ENCODE assay signal across 8 cellular contexts in the genomic region with DNA sequence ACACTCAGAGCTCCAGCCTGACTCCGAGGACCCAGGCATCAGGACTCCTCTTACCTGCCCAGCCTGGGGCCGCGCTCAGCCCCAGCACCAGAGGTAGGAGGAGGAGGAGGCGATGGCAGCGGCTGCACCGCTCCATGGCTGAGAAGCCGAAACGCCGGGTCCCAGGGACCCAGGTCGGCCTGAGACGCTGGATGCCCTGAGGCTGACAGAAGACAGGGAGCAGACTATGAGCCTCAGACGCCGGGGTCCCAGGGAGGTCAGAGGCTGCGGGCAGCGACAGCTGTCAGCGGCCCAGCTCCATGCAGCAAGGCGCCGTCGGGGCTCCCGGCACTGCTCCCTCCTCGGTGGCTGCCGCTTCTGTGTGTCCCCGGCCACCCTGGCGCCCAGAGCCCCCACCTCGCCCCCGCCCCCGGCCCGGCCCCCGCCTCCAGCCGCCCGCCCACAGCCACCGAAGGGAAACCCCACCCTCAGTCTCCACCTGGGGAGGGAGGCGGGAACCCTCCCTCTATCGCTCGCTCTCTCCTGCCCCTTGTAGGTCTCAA. TPM values are rescaled to one million over a fixed set of nuclear protein-coding genes. Genes with fewer than 3 reads are reported as not detected.
DNase-seq lines count a peak whose midpoint lies in the region; ATAC-seq and TF ChIP-seq lines count a peak whose summit lies in the region.

A gene (minus strand): TSS at position 363 of the 542 bp plus-strand sequence. CDS start 227 bp downstream, at position 136.

- no peak for TF ChIP-seq EP300 in upper lobe of left lung (IDR thresholded peaks at IDR 0.05)

- peak within 1 kb of the TSS; percentile 25 to 69 (median 54) for H3K4me3 ChIP-seq in dorsolateral prefrontal cortex
- H3K4me3 ChIP-seq in mononuclear cell (ENCODE audit: low read length), result peak within 1 kb of the TSS; percentile 10
- H3K4me3 ChIP-seq in upper lobe of left lung, result peak within 1 kb of the TSS in 3 of 4 donors; percentile 40 to 46 (median 46)

- H3K27ac ChIP-seq in dorsolateral prefrontal cortex (peak within 1 kb of the TSS; percentile 65 to 99 (median 94)), upper lobe of left lung (peak within 1 kb of the TSS in 2 of 4 donors; percentile 50 to 76)

- H3K36me3 Mint-ChIP-seq in activated naive CD4-positive, alpha-beta T cell treated with anti-CD3 and anti-CD28 coated beads, Interleukin-2, amount 10 ng/mL, durations not matched to agents 7 days and 5 days, result peaks cover 34% of the 10 kb centered on the region

- peaks cover 65% of the 10 kb centered on the region for H3K27me3 Mint-ChIP-seq in activated naive CD4-positive, alpha-beta T cell treated with anti-CD3 and anti-CD28 coated beads, Interleukin-2, amount 10 ng/mL, durations not matched to agents 7 days and 5 days

- peak within 1 kb of the TSS; percentile 30 for H3K4me3 Mint-ChIP-seq in activated naive CD4-positive, alpha-beta T cell treated with anti-CD3 and anti-CD28 coated beads, Interleukin-2, amount 10 ng/mL, durations not matched to agents 7 days and 5 days

- ATAC-seq in upper lobe of left lung (ENCODE audit: low FRiP score in 2 of 2) (peak in 1 of 2 donors; percentile 28), sciatic nerve (no peak)

- CTCF ChIA-PET in activated naive CD4-positive, alpha-beta T cell treated with anti-CD3 and anti-CD28 coated beads, Interleukin-2, amount 10 ng/mL, durations not matched to agents 7 days and 5 days (lab: Charles Lee), result interaction anchor here (0.7 kb wide), 1 partner anchor 31 kb away, joined by 3 read pairs; no protein-coding TSS in a partner anchor

- DNase-seq in activated naive CD4-positive, alpha-beta T cell treated with anti-CD3 and anti-CD28 coated beads, Interleukin-2, amount 10 ng/mL, durations not matched to agents 7 days and 5 days, result no peak
- DNase-seq in activated naive CD4-positive, alpha-beta T cell treated with anti-CD3 and anti-CD28 coated beads, Interleukin-2, amount 50 U/mL, for 16 hours, result no peak
- no peak for DNase-seq in dorsolateral prefrontal cortex
- DNase-seq in upper lobe of left lung, result peak in 1 of 2 donors; percentile 82
- no peak for DNase-seq in sciatic nerve (ENCODE audit: low spot score)
- DNase-seq in EL, result no peak
- DNase-seq in NCI-H2196 (lab: John Stamatoyannopoulos, UW; ENCODE audit: unreplicated experiment), result no peak

- no peak for TF ChIP-seq CTCF in dorsolateral prefrontal cortex (IDR thresholded peaks at IDR 0.05 in 54 of 56, conservative IDR thresholded peaks at IDR 0.05 in 2 of 56; ENCODE audit: low read depth in 1 of 56, partially characterized antibody in 56 of 56)
- no peak for TF ChIP-seq CTCF in upper lobe of left lung (IDR thresholded peaks at IDR 0.05)

- no peaks in the 10 kb centered on the region for H3K9me3 Mint-ChIP-seq in activated naive CD4-positive, alpha-beta T cell treated with anti-CD3 and anti-CD28 coated beads, Interleukin-2, amount 10 ng/mL, durations not matched to agents 7 days and 5 days

- intact Hi-C loops in dorsolateral prefrontal cortex (cut with DNase I), result loop anchor here in 1 of 2 donors (10.0 kb wide), 2 partner anchors 223 to 997 kb away; a partner anchor contains a TSS
- intact Hi-C loops in sciatic nerve (cut with DNase I), result no loop called here

- H3K4me1 Mint-ChIP-seq in activated naive CD4-positive, alpha-beta T cell treated with anti-CD3 and anti-CD28 coated beads, Interleukin-2, amount 10 ng/mL, durations not matched to agents 7 days and 5 days, result peaks cover 16% of the 10 kb centered on the region

- no peak within 1 kb of the TSS for H3K27ac Mint-ChIP-seq in activated naive CD4-positive, alpha-beta T cell treated with anti-CD3 and anti-CD28 coated beads, Interleukin-2, amount 10 ng/mL, durations not matched to agents 7 days and 5 days

- 16 to 32% methylated on average over 18 to 22 of the region's 35 CpGs for WGBS in upper lobe of left lung, 2 donors

- peaks cover 15 to 35% (median 32%) of the 10 kb centered on the region in 4 donors for H3K36me3 ChIP-seq in upper lobe of left lung

- no peaks in the 10 kb centered on the region for H3K27me3 ChIP-seq in dorsolateral prefrontal cortex
- peaks cover 18% of the 10 kb centered on the region for H3K27me3 ChIP-seq in mononuclear cell (ENCODE audit: insufficient read depth, low read length)
- H3K27me3 ChIP-seq in upper lobe of left lung, result peaks cover 0 to 14% (median 9%) of the 10 kb centered on the region in 4 donors

- no peak for TF ChIP-seq POLR2A in upper lobe of left lung (IDR thresholded peaks at IDR 0.05)

- H3K9me3 ChIP-seq in mononuclear cell (ENCODE audit: low read depth, low read length) (no peaks in the 10 kb centered on the region), upper lobe of left lung (no peaks in the 10 kb centered on the region)

- H3K4me1 ChIP-seq in mononuclear cell (ENCODE audit: insufficient read depth, low read length) (peaks cover 13% of the 10 kb centered on the region), upper lobe of left lung (peaks cover 17 to 20% (median 19%) of the 10 kb centered on the region in 4 donors)

RNA-seq across cellular contexts. Expression of the gene that starts here (rescaled TPM):
- total RNA-seq in dorsolateral prefrontal cortex (10 to 100 TPM in 31 of 120 experiments, 1 to 10 TPM in 89; 3.6 to 21.1 (median 8.3) TPM), mononuclear cell (0.63 TPM), upper lobe of left lung (1 to 10 TPM in 2 of 6 donors, under 1 TPM in 4; 0.20 to 2.1 (median 0.74) TPM), sciatic nerve (5.6 TPM)
